18 cellular contexts compared by ENCODE assay signal in genomic region chr1:10682114-10682445, GRCh38.
DNase-seq lines count a peak whose midpoint lies in the region; ATAC-seq and TF ChIP-seq lines count a peak whose summit lies in the region.
"Had no signal": no experiment of that assay in that cellular context is flagged by ENCODE, and none has a peak within 500 bp of the region (broad histone marks: within the 10 kb centered on the region; RNA-seq: fewer than 3 reads in every experiment).

No MANE protein-coding gene starts in this region.

- H3K4me3 Mint-ChIP-seq in WTC11, result no peak overlapping the region

- CTCF ChIA-PET in WTC11 (lab: Charles Lee), result interaction anchor here (1.0 to 1.5 kb wide), 2 partner anchors 8 to 185 kb away, joined by 4 to 6 read pairs; no protein-coding TSS in a partner anchor

- peaks cover 69% of the 10 kb centered on the region for H3K4me1 Mint-ChIP-seq in WTC11

- H3K4me1 ChIP-seq in lung (ENCODE audit: control insufficient read depth in 2 of 2, insufficient read depth in 2 of 2, low read length in 2 of 2), result peaks cover 9 to 60% of the 10 kb centered on the region in 2 donors
- H3K4me1 ChIP-seq in sigmoid colon, result peaks cover 4 to 100% (median 100%) of the 10 kb centered on the region in 4 donors

- H3K27ac ChIP-seq in lung (ENCODE audit: low read depth in 1 of 2, low read length in 1 of 2) (peak overlapping the region; percentile 62 to 63), sigmoid colon (peak overlapping the region; percentile 87 to 98 (median 96))
- H3K27ac ChIP-seq: SK-N-MC had no signal

- no peaks in the 10 kb centered on the region for H3K9me3 Mint-ChIP-seq in WTC11
- H3K9me3 Mint-ChIP-seq: nephron progenitor cell had no signal

- POLR2A ChIA-PET in WTC11 (lab: Charles Lee), result interaction anchor here (0.6 kb wide), 1 partner anchor 115 kb away, joined by 3 read pairs; the partner anchor contains the start of gene CASZ1

- DNase-seq in COLO668 (lab: John Stamatoyannopoulos, UW; ENCODE audit: unreplicated experiment) (peak; percentile 72), WTC11 (ENCODE audit: low spot score) (no peak), lung (ENCODE audit: low spot score) (no peak), sigmoid colon (no peak), DMS 273 treated with DMSO at 0.1 percent for 48 hours (lab: John Stamatoyannopoulos, UW) (no peak), DMS79 (lab: John Stamatoyannopoulos, UW) (no peak), AG20443 (ENCODE audit: low spot score) (no peak), Ammon's horn (ENCODE audit: low spot score) (no peak)
- DNase-seq: activated CD4-positive, alpha-beta T cell treated with anti-CD3 and anti-CD28 coated beads for 48 hours; activated naive CD4-positive, alpha-beta T cell treated with anti-CD3 and anti-CD28 coated beads, Interleukin-2, amount 50 U/mL, for 16 hours; AML-193; kidney glomerular epithelial cell; MM.1S; NCI-H1930; nephron progenitor cell; stimulated activated CD4-positive, alpha-beta T cell treated with anti-CD3 and anti-CD28 coated beads, Interleukin-2, amount 100 ng/mL, for 24 hours; T1000 had no signal

- TF ChIP-seq EP300 in sigmoid colon (IDR thresholded peaks at IDR 0.05), result no peak

- ATAC-seq in WTC11 (no peak), lung (ENCODE audit: insufficient read depth, low FRiP score) (no peak)

- H3K9me3 ChIP-seq in lung (ENCODE audit: control insufficient read depth in 2 of 2, insufficient read depth in 1 of 2, low read length in 1 of 2) (no peaks in the 10 kb centered on the region), sigmoid colon (no peaks in the 10 kb centered on the region)

- TF ChIP-seq CTCF in WTC11 (IDR thresholded peaks at IDR 0.05) (no peak), lung (IDR thresholded peaks at IDR 0.05; ENCODE audit: control extremely low read depth, extremely low read depth) (no peak), sigmoid colon (IDR thresholded peaks at IDR 0.05) (no peak)

- peak overlapping the region; percentile 56 for H3K27ac Mint-ChIP-seq in WTC11

- H3K27me3 ChIP-seq in lung (ENCODE audit: control insufficient read depth, insufficient read depth) (no peaks in the 10 kb centered on the region), sigmoid colon (no peaks in the 10 kb centered on the region)

- H3K36me3 ChIP-seq in lung (ENCODE audit: control insufficient read depth in 2 of 2, insufficient read depth in 2 of 2, low read length in 2 of 2) (no peaks in the 10 kb centered on the region), sigmoid colon (no peaks in the 10 kb centered on the region)

- no peaks in the 10 kb centered on the region; the same call in 1 of the 2 replicates for H3K27me3 Mint-ChIP-seq in WTC11 (ENCODE audit: low read depth)

- H3K36me3 Mint-ChIP-seq in WTC11, result no peaks in the 10 kb centered on the region

- intact Hi-C loops in sigmoid colon (cut with DNase I), result loop anchor here (5.0 kb wide), 1 partner anchor 115 kb away; the partner anchor contains the start of gene CASZ1

- WGBS in lung, 2 donors, result 31 to 39% methylated on average over 9 of the region's 9 CpGs
- WGBS in sigmoid colon, 2 donors, result 36 to 49% methylated on average over 9 of the region's 9 CpGs

- no peak overlapping the region for H3K4me3 ChIP-seq in lung
- H3K4me3 ChIP-seq in sigmoid colon, result peak overlapping the region in 2 of 4 donors; percentile 3 to 16
- H3K4me3 ChIP-seq: SK-N-MC had no signal

- no peak for TF ChIP-seq POLR2A in sigmoid colon (IDR thresholded peaks at IDR 0.05)

TF ChIP-seq in WTC11, 78 proteins besides CTCF, POLR2A, EP300 and RAD21 (continues in another document):
- TF ChIP-seq MLX (CRISPR knock-in tag; IDR thresholded peaks at IDR 0.05), result no peak
- TF ChIP-seq RELA (CRISPR knock-in tag; IDR thresholded peaks at IDR 0.05; ENCODE audit: borderline replicate concordance), result no peak
- no peak for TF ChIP-seq ZNF219 (CRISPR knock-in tag; IDR thresholded peaks at IDR 0.05; ENCODE audit: borderline replicate concordance)
- no peak for TF ChIP-seq ZNF416 (CRISPR knock-in tag; IDR thresholded peaks at IDR 0.05)
- no peak for TF ChIP-seq ZNF281 (CRISPR knock-in tag; IDR thresholded peaks at IDR 0.05)
- TF ChIP-seq PRDM15 (CRISPR knock-in tag; IDR thresholded peaks at IDR 0.05), result no peak
- no peak for TF ChIP-seq AFF4 (CRISPR knock-in tag; IDR thresholded peaks at IDR 0.05; ENCODE audit: borderline replicate concordance)
- TF ChIP-seq SMAD4 (CRISPR knock-in tag; IDR thresholded peaks at IDR 0.05), result no peak
